8 cellular contexts compared by ENCODE assay signal in the genomic region with DNA sequence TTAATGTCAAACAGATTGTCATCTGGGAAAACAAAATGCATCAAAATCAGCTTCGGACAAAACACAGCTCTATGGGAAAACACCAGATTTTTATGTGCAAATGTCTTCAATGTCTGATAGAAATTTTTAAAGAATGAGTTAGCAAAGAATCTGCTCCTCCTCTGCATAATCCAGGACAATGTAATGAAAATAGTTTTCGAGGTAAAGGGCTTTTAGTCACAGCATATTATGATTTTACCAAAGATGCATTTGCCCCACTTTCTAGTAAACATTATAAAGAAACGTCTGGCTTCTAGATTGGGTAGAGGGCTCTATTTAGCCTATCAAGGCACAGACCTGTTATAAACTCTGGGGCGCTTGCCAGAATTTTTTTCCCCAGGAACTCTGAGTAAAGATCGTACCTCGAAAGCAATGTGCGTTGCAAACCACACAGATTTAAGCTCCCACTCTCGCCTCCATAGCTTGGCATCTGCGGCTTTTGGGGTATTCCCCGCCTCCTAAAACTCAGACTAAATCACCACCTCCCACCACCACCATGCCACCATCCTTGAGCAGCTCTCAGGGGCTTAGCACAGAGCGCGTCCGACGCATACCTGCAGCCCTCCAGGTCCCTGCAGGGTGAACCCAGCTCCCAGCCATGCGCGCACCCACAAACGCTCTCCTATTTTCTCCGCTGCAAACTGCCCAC. TPM values are rescaled to one million over a fixed set of nuclear protein-coding genes. Genes with fewer than 3 reads are reported as not detected.
DNase-seq lines count a peak whose midpoint lies in the region; ATAC-seq and TF ChIP-seq lines count a peak whose summit lies in the region.

No MANE protein-coding gene starts in this region.

- WGBS in liver, result 7% methylated on average over 18 of the region's 18 CpGs

- H3K36me3 ChIP-seq in SU-DHL-6 (ENCODE audit: low read length) (no peaks in the 10 kb centered on the region), brain microvascular endothelial cell (replicated peaks) (no peaks in the 10 kb centered on the region), liver (ENCODE audit: control insufficient read depth in 4 of 4, insufficient read depth in 3 of 4, low read depth in 1 of 4, low read length in 3 of 4) (no peaks in the 10 kb centered on the region)

- no peaks in the 10 kb centered on the region for H3F3A ChIP-seq in SU-DHL-6 (ENCODE audit: insufficient read depth)

- no peak for TF ChIP-seq CTCF in SU-DHL-6 (IDR thresholded peaks at IDR 0.05; ENCODE audit: insufficient read depth, low read length, poor library complexity, severe bottlenecking)
- TF ChIP-seq CTCF in brain microvascular endothelial cell (IDR thresholded peaks at IDR 0.05; ENCODE audit: low read depth, low read length, missing control alignments), result no peak
- TF ChIP-seq CTCF in liver (IDR thresholded peaks at IDR 0.05; ENCODE audit: low read depth, low read length, missing input control), result no peak

- H4K20me1 ChIP-seq in SU-DHL-6 (ENCODE audit: low read depth, low read length), result no peaks in the 10 kb centered on the region

- H3K4me3 ChIP-seq in SU-DHL-6 (ENCODE audit: insufficient read depth, low read length, poor library complexity, severe bottlenecking), result no peak overlapping the region
- H3K4me3 ChIP-seq in brain microvascular endothelial cell (ENCODE audit: low read depth, low read length), result peak overlapping the region; percentile 60
- peak overlapping the region; percentile 36 to 83 (median 60) for H3K4me3 ChIP-seq in liver (ENCODE audit: low read depth in 1 of 3, low read length in 3 of 3)

- peak overlapping the region; percentile 53 for H3K4me2 ChIP-seq in SU-DHL-6 (ENCODE audit: low read depth, low read length, poor library complexity, severe bottlenecking)

- no peak overlapping the region for H2AFZ ChIP-seq in SU-DHL-6 (ENCODE audit: low read depth, low read length, severe bottlenecking)

- peaks cover 0 to 13% (median 11%) of the 10 kb centered on the region in 4 donors for H3K4me1 ChIP-seq in liver (ENCODE audit: control insufficient read depth in 4 of 4, insufficient read depth in 4 of 4, low read length in 3 of 4)

- H3K27me3 ChIP-seq in SU-DHL-6 (ENCODE audit: low read length) (0 out of 2 replicates have a peak, but pooled peaks cover 3% of the 10 kb centered on the region), brain microvascular endothelial cell (replicated peaks) (peaks cover 7% of the 10 kb centered on the region), liver (ENCODE audit: control insufficient read depth in 4 of 4, insufficient read depth in 4 of 4, low read length in 3 of 4) (no peaks in the 10 kb centered on the region)

- no peaks in the 10 kb centered on the region for H3K9me2 ChIP-seq in SU-DHL-6 (replicated peaks; ENCODE audit: insufficient read depth, low read length)

- no peak for ATAC-seq in HG03439 (IDR thresholded peaks at IDR 0.05; ENCODE audit: unreplicated experiment)

- in situ Hi-C loops in brain microvascular endothelial cell (cut with HindIII; ENCODE audit: low pct_ligation_motif_present, low sequenced_read_pairs), result no loop called here

- peak; percentile 31 for DNase-seq in stimulated activated CD4-positive, alpha-beta T cell treated with anti-CD3 and anti-CD28 coated beads, Interleukin-12 subunit alpha, Interleukin-12 subunit beta, amount 100 ng/mL, for 4 hours
- no peak for DNase-seq in stimulated activated CD4-positive, alpha-beta T cell treated with anti-CD3 and anti-CD28 coated beads, Interleukin-4, amount 100 ng/mL, for 1 hour
- DNase-seq in brain microvascular endothelial cell (peak; percentile 2), ureter (ENCODE audit: low spot score) (no peak)
- peak; percentile 12 for DNase-seq in stimulated activated CD8-positive, alpha-beta memory T cell treated with anti-CD3 and anti-CD28 coated beads, Interleukin-12 subunit alpha, Interleukin-12 subunit beta, amount 100 ng/mL, for 4 hours (ENCODE audit: low read depth)

- no peak for TF ChIP-seq RAD21 in liver (IDR thresholded peaks at IDR 0.05)

- no peaks in the 10 kb centered on the region for H3K79me2 ChIP-seq in SU-DHL-6 (ENCODE audit: insufficient read depth, low read length)

- H3K9ac ChIP-seq in SU-DHL-6 (ENCODE audit: low read length), result no peak overlapping the region
- H3K9ac ChIP-seq in liver (ENCODE audit: low read depth in 1 of 2, low read length in 2 of 2), result no peak overlapping the region

- H3K9me3 ChIP-seq in SU-DHL-6 (ENCODE audit: insufficient read depth, low read length) (no peaks in the 10 kb centered on the region), liver (ENCODE audit: control insufficient read depth in 4 of 4, low read length in 3 of 4) (no peaks in the 10 kb centered on the region)

- H3K27ac ChIP-seq in SU-DHL-6 (ENCODE audit: low read depth, low read length) (no peak overlapping the region), brain microvascular endothelial cell (no peak overlapping the region), liver (ENCODE audit: low read depth in 1 of 2, low read length in 2 of 2) (no peak overlapping the region)

TF ChIP-seq in liver, 16 proteins besides CTCF, POLR2A, EP300 and RAD21:
- no peak for TF ChIP-seq GABPA (IDR thresholded peaks at IDR 0.05 in 1 of 2, conservative IDR thresholded peaks at IDR 0.05 in 1 of 2)
- TF ChIP-seq NR2F2 (IDR thresholded peaks at IDR 0.05), result no peak
- TF ChIP-seq FOXA2 (IDR thresholded peaks at IDR 0.05), result no peak
- no peak for TF ChIP-seq TAF1 (conservative IDR thresholded peaks at IDR 0.05)
- no peak for TF ChIP-seq SP1 (IDR thresholded peaks at IDR 0.05)
- TF ChIP-seq YY1 (IDR thresholded peaks at IDR 0.05), result no peak
- no peak for TF ChIP-seq EGR1 (IDR thresholded peaks at IDR 0.05; ENCODE audit: low read depth in 2 of 2)
- TF ChIP-seq, protein P1, sequence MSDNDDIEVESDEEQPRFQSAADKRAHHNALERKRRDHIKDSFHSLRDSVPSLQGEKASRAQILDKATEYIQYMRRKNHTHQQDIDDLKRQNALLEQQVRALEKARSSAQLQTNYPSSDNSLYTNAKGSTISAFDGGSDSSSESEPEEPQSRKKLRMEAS (IDR thresholded peaks at IDR 0.05), result no peak
- TF ChIP-seq, protein P2, sequence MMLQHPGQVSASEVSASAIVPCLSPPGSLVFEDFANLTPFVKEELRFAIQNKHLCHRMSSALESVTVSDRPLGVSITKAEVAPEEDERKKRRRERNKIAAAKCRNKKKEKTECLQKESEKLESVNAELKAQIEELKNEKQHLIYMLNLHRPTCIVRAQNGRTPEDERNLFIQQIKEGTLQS (IDR thresholded peaks at IDR 0.05), result no peak
- TF ChIP-seq HNF4A (conservative IDR thresholded peaks at IDR 0.05), result no peak
- no peak for TF ChIP-seq HNF4G (IDR thresholded peaks at IDR 0.05)

RNA-seq across cellular contexts. Expression of gene ACVR1C, which starts 0.9 kb away (rescaled TPM):
- total RNA-seq in liver (1 to 10 TPM in 1 of 2 donors, under 1 TPM in 1; 0.19 to 2.5 TPM), ureter (0.81 TPM)
- under 1 TPM; 0.55 to 0.90 TPM for polyA plus RNA-seq in liver

Comparison
In these comparisons a context has a peak if more than half of its experiments do, and no peak if none do; other contexts are left out.
1. DNase-seq: peak in stimulated activated CD4-positive, alpha-beta T cell treated with anti-CD3 and anti-CD28 coated beads, Interleukin-12 subunit alpha, Interleukin-12 subunit beta, amount 100 ng/mL, for 4 hours (single experiment), brain microvascular endothelial cell (single experiment) and stimulated activated CD8-positive, alpha-beta memory T cell treated with anti-CD3 and anti-CD28 coated beads, Interleukin-12 subunit alpha, Interleukin-12 subunit beta, amount 100 ng/mL, for 4 hours (single experiment); none in stimulated activated CD4-positive, alpha-beta T cell treated with anti-CD3 and anti-CD28 coated beads, Interleukin-4, amount 100 ng/mL, for 1 hour (single experiment) and ureter (single experiment).